ENCODE assay signal across 8 cellular contexts in the genomic region with DNA sequence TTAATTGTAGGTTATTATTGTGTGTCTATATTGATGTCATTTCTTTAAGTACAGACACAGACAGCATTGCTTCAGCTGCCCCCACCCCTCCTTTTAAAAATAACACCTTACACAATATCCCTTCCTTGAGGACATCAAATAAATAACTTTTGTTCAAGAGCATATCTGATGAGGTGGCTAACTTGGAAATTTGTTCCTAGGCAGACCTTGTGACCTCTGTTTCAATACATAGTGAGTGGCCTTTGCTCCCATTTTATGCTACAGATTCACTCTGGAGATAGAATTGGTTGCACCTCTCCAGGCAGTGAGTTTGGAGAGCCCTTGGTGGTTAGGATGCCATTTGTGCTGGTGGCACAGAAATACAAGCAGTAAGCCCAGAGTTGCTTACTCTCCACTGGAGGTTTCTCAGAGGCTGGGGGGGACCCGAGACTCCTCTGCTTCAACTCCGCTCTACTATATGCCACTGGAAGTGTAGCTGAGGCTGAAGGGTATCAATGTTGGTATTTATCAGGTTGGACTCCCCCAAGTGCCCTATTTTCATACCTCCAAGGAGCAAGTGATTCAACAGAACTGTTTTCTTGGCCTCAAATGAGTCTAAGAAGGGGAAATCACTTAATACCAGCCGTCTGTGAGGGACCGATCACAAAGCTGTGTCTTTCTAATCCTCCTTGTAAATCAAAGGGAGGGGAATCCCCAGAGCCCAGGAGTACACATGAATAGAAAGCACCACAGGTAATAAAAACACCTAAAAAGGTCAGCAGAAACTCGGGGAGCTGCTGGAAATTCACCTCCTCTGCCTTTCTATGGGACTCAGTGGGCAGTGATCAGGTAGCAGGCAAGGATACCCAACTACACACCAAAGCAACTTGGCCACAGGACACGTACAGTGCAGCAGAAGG.
DNase-seq lines count a peak whose midpoint lies in the region; ATAC-seq and TF ChIP-seq lines count a peak whose summit lies in the region.

No MANE protein-coding gene starts in this region.

- H3K4me2 ChIP-seq in MM.1S (ENCODE audit: low read depth, low read length), result no peak overlapping the region
- H3K4me2 ChIP-seq in GM23248 (ENCODE audit: unreplicated experiment), result no peak overlapping the region

- H3K36me3 ChIP-seq in MM.1S (replicated peaks; ENCODE audit: insufficient read depth, low read length), result no peaks in the 10 kb centered on the region
- H3K36me3 ChIP-seq in colonic mucosa, result no peaks in the 10 kb centered on the region
- no peaks in the 10 kb centered on the region for H3K36me3 ChIP-seq in GM23248 (ENCODE audit: low read depth)

- POLR2A ChIA-PET in CD4-positive, alpha-beta T cell (lab: Charles Lee), result interaction anchor here (0.5 to 5.7 kb wide), 25 partner anchors 7 to 533 kb away, joined by 3 to 107 read pairs (median 7); a partner anchor contains a TSS

- H4K20me1 ChIP-seq in MM.1S (ENCODE audit: insufficient read depth, low read length) (no peaks in the 10 kb centered on the region), GM23248 (ENCODE audit: insufficient read depth) (no peaks in the 10 kb centered on the region)

- H3K4me3 ChIP-seq in MM.1S (ENCODE audit: low read length) (no peak overlapping the region), colonic mucosa (no peak overlapping the region), GM23248 (no peak overlapping the region)

- no peaks in the 10 kb centered on the region for H3K79me2 ChIP-seq in MM.1S (ENCODE audit: low read length)
- no peaks in the 10 kb centered on the region for H3K79me2 ChIP-seq in GM23248 (ENCODE audit: insufficient read depth)

- TF ChIP-seq CTCF in CD4-positive, alpha-beta T cell (IDR thresholded peaks at IDR 0.05), result no peak
- TF ChIP-seq CTCF in MM.1S (IDR thresholded peaks at IDR 0.05; ENCODE audit: low read length) (no peak), colonic mucosa (IDR thresholded peaks at IDR 0.05) (no peak)

- H3K27me3 ChIP-seq in CD4-positive, alpha-beta T cell (ENCODE audit: control insufficient read depth, insufficient read depth, low read length), result no peaks in the 10 kb centered on the region
- H3K27me3 ChIP-seq in MM.1S (replicated peaks; ENCODE audit: insufficient read depth, low read length) (no peaks in the 10 kb centered on the region), colonic mucosa (no peaks in the 10 kb centered on the region), GM23248 (replicated peaks; ENCODE audit: insufficient read depth) (no peaks in the 10 kb centered on the region)

- H3K9ac ChIP-seq in MM.1S (ENCODE audit: low read length), result no peak overlapping the region
- no peak overlapping the region for H3K9ac ChIP-seq in colonic mucosa (ENCODE audit: low read depth in 2 of 2, low read length in 2 of 2)
- no peak overlapping the region for H3K9ac ChIP-seq in GM23248

- H3K9me3 Mint-ChIP-seq in CD4-positive, alpha-beta T cell, result no peaks in the 10 kb centered on the region

- peak overlapping the region; percentile 99 for H3K27ac Mint-ChIP-seq in CD4-positive, alpha-beta T cell

- H3K36me3 Mint-ChIP-seq in CD4-positive, alpha-beta T cell (ENCODE audit: low read depth), result no peaks in the 10 kb centered on the region

- H2AFZ ChIP-seq in MM.1S (ENCODE audit: low read length), result no peak overlapping the region
- H2AFZ ChIP-seq in GM23248, result no peak overlapping the region

- H3K9me3 ChIP-seq in CD4-positive, alpha-beta T cell (ENCODE audit: control insufficient read depth, low read length), result no peaks in the 10 kb centered on the region
- no peaks in the 10 kb centered on the region for H3K9me3 ChIP-seq in MM.1S (replicated peaks; ENCODE audit: insufficient read depth, low read length)
- H3K9me3 ChIP-seq in colonic mucosa, result no peaks in the 10 kb centered on the region
- no peaks in the 10 kb centered on the region for H3K9me3 ChIP-seq in GM23248 (ENCODE audit: low read depth)

- peak overlapping the region; percentile 56 for H3K4me3 Mint-ChIP-seq in CD4-positive, alpha-beta T cell

- no peaks in the 10 kb centered on the region for H3K9me2 ChIP-seq in MM.1S (replicated peaks; ENCODE audit: insufficient read depth, low read length)
- H3K9me2 ChIP-seq in GM23248 (ENCODE audit: insufficient read depth), result no peaks in the 10 kb centered on the region

- CTCF ChIA-PET in CD4-positive, alpha-beta T cell (lab: Charles Lee), result interaction anchor here (1.0 to 1.9 kb wide), 8 partner anchors 32 to 534 kb away, joined by 3 to 7 read pairs (median 4); a partner anchor contains a TSS

- H3F3A ChIP-seq in MM.1S (ENCODE audit: insufficient read depth, low read length), result no peaks in the 10 kb centered on the region
- peaks cover 8% of the 10 kb centered on the region; the same call in 1 of the 2 replicates for H3F3A ChIP-seq in GM23248 (ENCODE audit: insufficient read depth)

- peaks cover 88% of the 10 kb centered on the region for H3K4me1 Mint-ChIP-seq in CD4-positive, alpha-beta T cell (ENCODE audit: low read depth)

- DNase-seq in CD4-positive, alpha-beta T cell, result peak in 7 of 10 experiments; percentile 11 to 23 (median 20)
- DNase-seq in MM.1S, result peak; percentile 29
- DNase-seq in colonic mucosa, result no peak
- DNase-seq in germinal center (ENCODE audit: low spot score), result no peak
- DNase-seq in GM23248, result no peak
- no peak for DNase-seq in HuH-7 (ENCODE audit: low spot score)

- 80 to 87% methylated on average over 6 of the region's 6 CpGs for WGBS in GM23248 (ENCODE audit: low coverage in 1 of 2, low lambda C conversion rate in 2 of 2, missing lambda C conversion rate in 2 of 2), 2 experiments

- in situ Hi-C loops in GM23248 (cut with MboI), result no loop called here

- H3K27me3 Mint-ChIP-seq in CD4-positive, alpha-beta T cell, result no peaks in the 10 kb centered on the region

- H3K4me1 ChIP-seq in MM.1S (ENCODE audit: low read length) (peaks cover 12% of the 10 kb centered on the region; the same call in 1 of the 2 replicates), colonic mucosa (peaks cover 5% of the 10 kb centered on the region), GM23248 (ENCODE audit: insufficient read depth) (peaks cover 20% of the 10 kb centered on the region)

- intact Hi-C loops in CD4-positive, alpha-beta T cell (cut with DNase I, micrococcal nuclease), result loop anchor here in 1 of 2 experiments (1.0 to 10.0 kb wide), 4 partner anchors 14 to 502 kb away; no protein-coding TSS in a partner anchor
- intact Hi-C loops in colonic mucosa (cut with DNase I), result no loop called here

- peak overlapping the region; percentile 76 for H3K27ac ChIP-seq in CD4-positive, alpha-beta T cell (ENCODE audit: low read depth, low read length)
- H3K27ac ChIP-seq in MM.1S (ENCODE audit: low read length), result no peak overlapping the region
- H3K27ac ChIP-seq in colonic mucosa, result peak overlapping the region; percentile 19
- no peak overlapping the region for H3K27ac ChIP-seq in GM23248

- ATAC-seq in CD4-positive, alpha-beta T cell (ENCODE audit: poor library complexity), result peak; percentile 74
- ATAC-seq in GM21447 (IDR thresholded peaks at IDR 0.05; ENCODE audit: unreplicated experiment), result peak; percentile 27
- no peak for ATAC-seq in HG02571 (IDR thresholded peaks at IDR 0.05; ENCODE audit: unreplicated experiment)

Comparison
In these comparisons a context has a peak if more than half of its experiments do, and no peak if none do; other contexts are left out.
1. DNase-seq: peak in CD4-positive, alpha-beta T cell (7 of 10) and MM.1S (single experiment); none in colonic mucosa (single experiment), germinal center (single experiment), GM23248 (single experiment) and HuH-7 (single experiment).
2. H3K27ac ChIP-seq: peak in CD4-positive, alpha-beta T cell (single experiment) and colonic mucosa (single experiment); none in MM.1S (single experiment) and GM23248 (single experiment).